23 cellular contexts compared by ENCODE assay signal in the genomic region with DNA sequence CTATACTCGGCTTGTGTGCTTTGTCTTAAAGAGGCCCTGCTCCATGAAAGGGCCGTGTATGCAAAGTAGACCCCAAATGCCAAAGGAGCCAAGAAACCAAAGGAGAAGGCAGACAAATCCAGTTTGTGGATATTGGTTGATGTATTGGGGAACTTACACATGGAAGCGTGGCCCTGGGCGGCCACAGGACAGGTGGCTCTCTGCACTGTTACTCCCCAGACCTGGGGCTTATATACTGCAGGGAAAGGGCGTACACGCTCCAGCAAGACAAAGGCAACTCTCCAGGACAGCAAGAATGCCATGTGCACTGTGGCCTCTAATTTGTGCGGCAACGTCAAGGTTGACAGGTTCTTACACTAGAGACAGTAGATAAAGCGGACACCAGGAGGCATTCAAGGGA. TPM values are rescaled to one million over a fixed set of nuclear protein-coding genes. Genes with fewer than 3 reads are reported as not detected.
DNase-seq lines count a peak whose midpoint lies in the region; ATAC-seq and TF ChIP-seq lines count a peak whose summit lies in the region.
"Had no signal": no experiment of that assay in that cellular context is flagged by ENCODE, and none has a peak within 500 bp of the region (broad histone marks: within the 10 kb centered on the region; RNA-seq: fewer than 3 reads in every experiment).

No MANE protein-coding gene starts in this region.

- H3K27ac Mint-ChIP-seq in progenitor cell of endocrine pancreas = peak overlapping the region; percentile 29

- H3K79me2 ChIP-seq in OCI-LY3 (ENCODE audit: low read length) = no peaks in the 10 kb centered on the region

- H3K9me3 Mint-ChIP-seq in progenitor cell of endocrine pancreas (ENCODE audit: low read depth) = no peaks in the 10 kb centered on the region

- no peaks in the 10 kb centered on the region for H3K27me3 ChIP-seq in OCI-LY3 (ENCODE audit: low read depth, low read length)

- no peaks in the 10 kb centered on the region for H4K20me1 ChIP-seq in OCI-LY3 (ENCODE audit: insufficient read depth, low read length)

- peak; percentile 21 for DNase-seq in activated effector memory CD4-positive, alpha-beta T cell treated with anti-CD3 and anti-CD28 coated beads, Interleukin-2, amount 50 U/mL, for 16 hours
- DNase-seq in activated effector memory CD4-positive, alpha-beta T cell treated with Interleukin-2 at 50 U/mL for 16 hours = no peak
- DNase-seq in left colon (peak; percentile 6 to 20), progenitor cell of endocrine pancreas (ENCODE audit: low spot score, unreplicated experiment) (no peak), GM13977 (ENCODE audit: low spot score) (no peak), NCI-H2081 treated with DMSO at 0.1 percent for 48 hours (lab: John Stamatoyannopoulos, UW) (no peak)
- DNase-seq: DMS53, EL, GF-D8, IMR-90, NCI-H1092 treated with DMSO at 0.1 percent for 48 hours, NCI-H146, NCI-H2029, NCI-H2171, NCI-H345, NCI-H524, NCI-H82 had no signal

- no peak overlapping the region for H2AFZ ChIP-seq in OCI-LY3 (ENCODE audit: low read depth, low read length)

- H3K36me3 Mint-ChIP-seq in progenitor cell of endocrine pancreas (ENCODE audit: insufficient read depth) = no peaks in the 10 kb centered on the region

- no peaks in the 10 kb centered on the region for H3K9me3 ChIP-seq in OCI-LY3 (ENCODE audit: insufficient read depth, low read length)
- H3K9me3 ChIP-seq: HAP-1, SJSA1 had no signal

- no peak overlapping the region for H3K9ac ChIP-seq in OCI-LY3 (ENCODE audit: low read length)
- H3K9ac ChIP-seq: KMS-11 had no signal

- H3K4me3 Mint-ChIP-seq in progenitor cell of endocrine pancreas (ENCODE audit: low read depth) = no peak overlapping the region

- intact Hi-C loops in left colon (cut with DNase I, micrococcal nuclease) = no loop called here

- in situ Hi-C loops in GM13977 (cut with MboI; ENCODE audit: low pct_unique_long_range_greater_than_20kb, low sequenced_read_pairs, unreplicated experiment) = no loop called here

- H3K4me1 ChIP-seq in OCI-LY3 (ENCODE audit: low read length) = peaks cover 88% of the 10 kb centered on the region
- H3K4me1 ChIP-seq: HAP-1 had no signal

- H3K4me3 ChIP-seq in OCI-LY3 (ENCODE audit: low read length) = no peak overlapping the region
- H3K4me3 ChIP-seq: HAP-1, SJSA1 had no signal

- no peak overlapping the region for H3K27ac ChIP-seq in OCI-LY3 (ENCODE audit: low read length)
- H3K27ac ChIP-seq: KMS-11, SJSA1 had no signal

- H3K27me3 Mint-ChIP-seq in progenitor cell of endocrine pancreas = no peaks in the 10 kb centered on the region

- peaks cover 20% of the 10 kb centered on the region for H3K4me1 Mint-ChIP-seq in progenitor cell of endocrine pancreas (ENCODE audit: low read depth)

- ATAC-seq in left colon (no peak), HG03460 (IDR thresholded peaks at IDR 0.05; ENCODE audit: unreplicated experiment) (no peak)
- ATAC-seq: Right ventricle myocardium inferior had no signal

- no peak for TF ChIP-seq CTCF in OCI-LY3 (IDR thresholded peaks at IDR 0.05; ENCODE audit: low read depth, low read length)
- TF ChIP-seq CTCF in progenitor cell of endocrine pancreas (IDR thresholded peaks at IDR 0.05; ENCODE audit: unreplicated experiment) = no peak
- no peak for TF ChIP-seq CTCF in GM13977 (IDR thresholded peaks at IDR 0.05; ENCODE audit: extremely low read depth, insufficient read depth, missing control alignments)

- H3K36me3 ChIP-seq in OCI-LY3 (replicated peaks; ENCODE audit: low read depth, low read length) = no peaks in the 10 kb centered on the region
- H3K36me3 ChIP-seq: HAP-1, SJSA1 had no signal

- H3K4me2 ChIP-seq in OCI-LY3 (ENCODE audit: low read length) = peak overlapping the region; percentile 44; the same call in 1 of the 2 replicates
- H3K4me2 ChIP-seq: KMS-11 had no signal

RNA-seq across cellular contexts. Expression of a gene that starts 24.8 kb away (rescaled TPM):
- total RNA-seq in left colon (1 to 10 TPM; 3.3 to 7.4 TPM), progenitor cell of endocrine pancreas (4.4 and 7.1 TPM in 2 replicates)
- total RNA-seq: IMR-90, Right ventricle myocardium inferior, SJSA1 had no signal

RNA-seq across cellular contexts. Expression of a gene that starts 42.4 kb away (rescaled TPM):
- total RNA-seq in left colon (100 to 1,000 TPM in 1 of 2 donors, 10 to 100 TPM in 1; 63.5 to 171 TPM), progenitor cell of endocrine pancreas (58.4 and 60.2 TPM in 2 replicates)

Comparison
In these comparisons a context has a peak if more than half of its experiments do, and no peak if none do; other contexts are left out.
1. DNase-seq: peak in activated effector memory CD4-positive, alpha-beta T cell treated with anti-CD3 and anti-CD28 coated beads, Interleukin-2, amount 50 U/mL, for 16 hours (single experiment) and left colon (2 of 2); none in activated effector memory CD4-positive, alpha-beta T cell treated with Interleukin-2 at 50 U/mL for 16 hours (single experiment), progenitor cell of endocrine pancreas (single experiment), GM13977 (single experiment) and NCI-H2081 treated with DMSO at 0.1 percent for 48 hours (single experiment).